9 cellular contexts compared by ENCODE assay signal in the genomic region with DNA sequence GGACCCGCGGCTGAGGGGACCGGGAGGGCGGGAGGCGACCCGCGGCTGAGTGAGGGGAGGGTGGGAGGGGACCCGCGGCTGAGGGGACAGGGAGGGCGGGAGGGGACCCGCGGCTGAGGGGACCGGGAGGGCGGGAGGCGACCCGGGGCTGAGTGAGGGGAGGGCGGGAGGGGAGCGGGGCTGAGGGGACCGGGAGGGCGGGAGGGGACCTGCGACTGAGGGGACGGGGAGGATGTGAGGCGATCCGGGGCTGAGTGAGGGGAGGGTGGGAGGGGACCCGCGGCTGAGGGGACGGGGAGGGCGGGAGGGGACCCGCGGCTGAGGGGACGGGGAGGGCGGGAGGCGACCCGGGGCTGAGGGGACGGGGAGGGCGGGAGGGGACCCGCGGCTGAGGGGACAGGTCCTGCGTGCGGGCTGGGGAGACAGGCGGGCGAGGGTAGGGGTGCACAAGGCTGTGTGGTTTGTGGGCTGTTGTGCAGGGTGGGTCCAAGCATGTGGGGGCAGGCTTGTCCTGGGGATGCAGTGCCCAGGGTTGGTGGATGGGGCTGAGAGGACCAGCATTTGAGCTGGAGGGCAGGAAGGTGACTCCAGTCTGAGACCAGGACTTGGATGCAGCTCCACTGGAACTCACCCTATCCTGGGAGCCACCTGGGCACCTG. TPM values are rescaled to one million over a fixed set of nuclear protein-coding genes. Genes with fewer than 3 reads are reported as not detected.
A peak's percentile ranks its signal among the peaks of the same experiment; 100 is the strongest.
DNase-seq lines count a peak whose midpoint lies in the region; ATAC-seq, FAIRE-seq and TF ChIP-seq lines count a peak whose summit lies in the region.
"Had no signal": no experiment of that assay in that cellular context is flagged by ENCODE, and none has a peak within 500 bp of the region (broad histone marks: within the 10 kb centered on the region; RNA-seq: fewer than 3 reads in every experiment).

No MANE protein-coding gene starts in this region.

- POLR2A ChIA-PET in activated CD4-positive, alpha-beta T cell treated with anti-CD3 and anti-CD28 coated beads, Interleukin-2, amount 10 ng/mL, durations not matched to agents 7 days and 5 days (lab: Charles Lee) = no interaction called here
- POLR2A ChIA-PET in HEK293T (lab: Yijun Ruan, JAX) = interaction anchor here (0.9 to 1.3 kb wide), 3 partner anchors 35 to 100 kb away, joined by 3 read pairs; a partner anchor contains a TSS

- peaks cover 14% of the 10 kb centered on the region for H3K27me3 Mint-ChIP-seq in activated CD4-positive, alpha-beta T cell treated with anti-CD3 and anti-CD28 coated beads, Interleukin-2, amount 10 ng/mL, durations not matched to agents 24 days and 14 days
- peaks cover 31% of the 10 kb centered on the region for H3K27me3 Mint-ChIP-seq in activated CD4-positive, alpha-beta T cell treated with anti-CD3 and anti-CD28 coated beads, Interleukin-2, amount 10 ng/mL, durations not matched to agents 7 days and 5 days
- H3K27me3 Mint-ChIP-seq in activated naive CD8-positive, alpha-beta T cell = peaks cover 3% of the 10 kb centered on the region
- H3K27me3 Mint-ChIP-seq in stimulated activated naive CD8-positive, alpha-beta T cell treated with anti-CD3 and anti-CD28 coated beads, Interleukin-15, amount 100 ng/mL, for 72 hours = peaks cover 46% of the 10 kb centered on the region

- DNase-seq in activated CD4-positive, alpha-beta T cell treated with anti-CD3 and anti-CD28 coated beads, Interleukin-2, amount 10 ng/mL, durations not matched to agents 24 days and 14 days = no peak
- DNase-seq in activated CD4-positive, alpha-beta T cell treated with anti-CD3 and anti-CD28 coated beads, Interleukin-2, amount 10 ng/mL, durations not matched to agents 7 days and 5 days = no peak
- no peak for DNase-seq in stimulated activated naive CD8-positive, alpha-beta T cell treated with anti-CD3 and anti-CD28 coated beads, Interleukin-15, amount 100 ng/mL, for 72 hours
- DNase-seq in HEK293T (ENCODE audit: extremely low spot score) (no peak), H54 (ENCODE audit: insufficient read length, low spot score) (no peak)

- no peaks in the 10 kb centered on the region for H3K36me3 Mint-ChIP-seq in activated CD4-positive, alpha-beta T cell treated with anti-CD3 and anti-CD28 coated beads, Interleukin-2, amount 10 ng/mL, durations not matched to agents 24 days and 14 days (ENCODE audit: low read depth)
- no peaks in the 10 kb centered on the region for H3K36me3 Mint-ChIP-seq in activated CD4-positive, alpha-beta T cell treated with anti-CD3 and anti-CD28 coated beads, Interleukin-2, amount 10 ng/mL, durations not matched to agents 7 days and 5 days (ENCODE audit: low read depth)
- H3K36me3 Mint-ChIP-seq in activated naive CD8-positive, alpha-beta T cell = no peaks in the 10 kb centered on the region

- no peak for TF ChIP-seq POLR2A in H54 (IDR thresholded peaks at IDR 0.05; ENCODE audit: low read depth, low read length)

- H3K9me3 Mint-ChIP-seq in activated CD4-positive, alpha-beta T cell treated with anti-CD3 and anti-CD28 coated beads, Interleukin-2, amount 10 ng/mL, durations not matched to agents 24 days and 14 days = no peaks in the 10 kb centered on the region
- H3K9me3 Mint-ChIP-seq in activated CD4-positive, alpha-beta T cell treated with anti-CD3 and anti-CD28 coated beads, Interleukin-2, amount 10 ng/mL, durations not matched to agents 7 days and 5 days = no peaks in the 10 kb centered on the region
- H3K9me3 Mint-ChIP-seq in activated naive CD8-positive, alpha-beta T cell (ENCODE audit: low read depth) = no peaks in the 10 kb centered on the region
- no peaks in the 10 kb centered on the region for H3K9me3 Mint-ChIP-seq in stimulated activated naive CD8-positive, alpha-beta T cell treated with anti-CD3 and anti-CD28 coated beads, Interleukin-15, amount 100 ng/mL, for 72 hours

- CTCF ChIA-PET in activated CD4-positive, alpha-beta T cell treated with anti-CD3 and anti-CD28 coated beads, Interleukin-2, amount 10 ng/mL, durations not matched to agents 7 days and 5 days (lab: Charles Lee) = interaction anchor here (1.0 to 3.4 kb wide), 4 partner anchors 9 to 131 kb away, joined by 3 to 9 read pairs (median 3); a partner anchor contains a TSS
- CTCF ChIA-PET in HEK293T (lab: Yijun Ruan, JAX) = interaction anchor here (1.0 kb wide), 1 partner anchor 42 kb away, joined by 5 read pairs; no protein-coding TSS in a partner anchor

- no peak for FAIRE-seq in H54 (lab: Jason Lieb, UNC)
- FAIRE-seq: islet of Langerhans had no signal

- ATAC-seq in stimulated activated naive CD8-positive, alpha-beta T cell treated with anti-CD3 and anti-CD28 coated beads, Interleukin-15, amount 100 ng/mL, for 72 hours = peak; percentile 19
- no peak for ATAC-seq in GM18909 (IDR thresholded peaks at IDR 0.05; ENCODE audit: poor library complexity, unreplicated experiment)

- peak overlapping the region; percentile 73 for H3K4me3 Mint-ChIP-seq in activated CD4-positive, alpha-beta T cell treated with anti-CD3 and anti-CD28 coated beads, Interleukin-2, amount 10 ng/mL, durations not matched to agents 24 days and 14 days
- H3K4me3 Mint-ChIP-seq in activated CD4-positive, alpha-beta T cell treated with anti-CD3 and anti-CD28 coated beads, Interleukin-2, amount 10 ng/mL, durations not matched to agents 7 days and 5 days = no peak overlapping the region
- H3K4me3 Mint-ChIP-seq in activated naive CD8-positive, alpha-beta T cell = peak overlapping the region; percentile 81
- H3K4me3 Mint-ChIP-seq in stimulated activated naive CD8-positive, alpha-beta T cell treated with anti-CD3 and anti-CD28 coated beads, Interleukin-15, amount 100 ng/mL, for 72 hours = peak overlapping the region; percentile 30 to 35

- no peak overlapping the region for H3K27ac Mint-ChIP-seq in activated CD4-positive, alpha-beta T cell treated with anti-CD3 and anti-CD28 coated beads, Interleukin-2, amount 10 ng/mL, durations not matched to agents 24 days and 14 days
- no peak overlapping the region for H3K27ac Mint-ChIP-seq in activated CD4-positive, alpha-beta T cell treated with anti-CD3 and anti-CD28 coated beads, Interleukin-2, amount 10 ng/mL, durations not matched to agents 7 days and 5 days
- no peak overlapping the region for H3K27ac Mint-ChIP-seq in activated naive CD8-positive, alpha-beta T cell
- H3K27ac Mint-ChIP-seq in stimulated activated naive CD8-positive, alpha-beta T cell treated with anti-CD3 and anti-CD28 coated beads, Interleukin-15, amount 100 ng/mL, for 72 hours = peak overlapping the region in 1 of 2 donors; percentile 38

- no peaks in the 10 kb centered on the region for H3K9me3 ChIP-seq in iPS-18c (ENCODE audit: control insufficient read depth, insufficient read depth, low read length)

- intact Hi-C loops in activated CD4-positive, alpha-beta T cell treated with anti-CD3 and anti-CD28 coated beads, Interleukin-2, amount 10 ng/mL, durations not matched to agents 24 days and 14 days (cut with micrococcal nuclease) = no loop called here

- H3K4me1 Mint-ChIP-seq in activated CD4-positive, alpha-beta T cell treated with anti-CD3 and anti-CD28 coated beads, Interleukin-2, amount 10 ng/mL, durations not matched to agents 24 days and 14 days = peaks cover 6% of the 10 kb centered on the region
- peaks cover 3% of the 10 kb centered on the region for H3K4me1 Mint-ChIP-seq in activated CD4-positive, alpha-beta T cell treated with anti-CD3 and anti-CD28 coated beads, Interleukin-2, amount 10 ng/mL, durations not matched to agents 7 days and 5 days
- peaks cover 3% of the 10 kb centered on the region for H3K4me1 Mint-ChIP-seq in activated naive CD8-positive, alpha-beta T cell (ENCODE audit: low read depth)
- no peaks in the 10 kb centered on the region for H3K4me1 Mint-ChIP-seq in stimulated activated naive CD8-positive, alpha-beta T cell treated with anti-CD3 and anti-CD28 coated beads, Interleukin-15, amount 100 ng/mL, for 72 hours

- peak overlapping the region; percentile 40; the same call in 1 of the 2 replicates for H3K4me3 ChIP-seq in iPS-18c (ENCODE audit: insufficient read depth, low read depth, low read length)

TF ChIP-seq in HEK293T, 16 proteins besides CTCF, POLR2A, EP300 and RAD21:
- TF ChIP-seq SP1 (IDR thresholded peaks at IDR 0.05) (no peak), BHLHE40 (IDR thresholded peaks at IDR 0.05; ENCODE audit: borderline replicate concordance) (no peak), CTBP1 (IDR thresholded peaks at IDR 0.05; ENCODE audit: borderline replicate concordance) (no peak), HDGF (IDR thresholded peaks at IDR 0.05; ENCODE audit: borderline replicate concordance) (no peak), ARNT (IDR thresholded peaks at IDR 0.05) (no peak)

RNA-seq across cellular contexts. Expression of a gene that starts 9.2 kb away (rescaled TPM):
- total RNA-seq in activated CD4-positive, alpha-beta T cell treated with anti-CD3 and anti-CD28 coated beads, Interleukin-2, amount 10 ng/mL, durations not matched to agents 24 days and 14 days = 0.07 and 0.21 TPM in 2 replicates
- not detected for total RNA-seq in activated CD4-positive, alpha-beta T cell treated with anti-CD3 and anti-CD28 coated beads, Interleukin-2, amount 10 ng/mL, durations not matched to agents 7 days and 5 days

RNA-seq across cellular contexts. Expression of a gene that starts 44.3 kb away (rescaled TPM):
- 0.02 TPM in 2 replicates for total RNA-seq in activated CD4-positive, alpha-beta T cell treated with anti-CD3 and anti-CD28 coated beads, Interleukin-2, amount 10 ng/mL, durations not matched to agents 24 days and 14 days
- total RNA-seq in activated CD4-positive, alpha-beta T cell treated with anti-CD3 and anti-CD28 coated beads, Interleukin-2, amount 10 ng/mL, durations not matched to agents 7 days and 5 days = not detected

RNA-seq across cellular contexts. Expression of a gene that starts 51.7 kb away (rescaled TPM):
- total RNA-seq in activated CD4-positive, alpha-beta T cell treated with anti-CD3 and anti-CD28 coated beads, Interleukin-2, amount 10 ng/mL, durations not matched to agents 24 days and 14 days = 2.4 and 2.5 TPM in 2 replicates
- under 1 TPM; 0.60 to 0.77 TPM for total RNA-seq in activated CD4-positive, alpha-beta T cell treated with anti-CD3 and anti-CD28 coated beads, Interleukin-2, amount 10 ng/mL, durations not matched to agents 7 days and 5 days
